In the genomic region with DNA sequence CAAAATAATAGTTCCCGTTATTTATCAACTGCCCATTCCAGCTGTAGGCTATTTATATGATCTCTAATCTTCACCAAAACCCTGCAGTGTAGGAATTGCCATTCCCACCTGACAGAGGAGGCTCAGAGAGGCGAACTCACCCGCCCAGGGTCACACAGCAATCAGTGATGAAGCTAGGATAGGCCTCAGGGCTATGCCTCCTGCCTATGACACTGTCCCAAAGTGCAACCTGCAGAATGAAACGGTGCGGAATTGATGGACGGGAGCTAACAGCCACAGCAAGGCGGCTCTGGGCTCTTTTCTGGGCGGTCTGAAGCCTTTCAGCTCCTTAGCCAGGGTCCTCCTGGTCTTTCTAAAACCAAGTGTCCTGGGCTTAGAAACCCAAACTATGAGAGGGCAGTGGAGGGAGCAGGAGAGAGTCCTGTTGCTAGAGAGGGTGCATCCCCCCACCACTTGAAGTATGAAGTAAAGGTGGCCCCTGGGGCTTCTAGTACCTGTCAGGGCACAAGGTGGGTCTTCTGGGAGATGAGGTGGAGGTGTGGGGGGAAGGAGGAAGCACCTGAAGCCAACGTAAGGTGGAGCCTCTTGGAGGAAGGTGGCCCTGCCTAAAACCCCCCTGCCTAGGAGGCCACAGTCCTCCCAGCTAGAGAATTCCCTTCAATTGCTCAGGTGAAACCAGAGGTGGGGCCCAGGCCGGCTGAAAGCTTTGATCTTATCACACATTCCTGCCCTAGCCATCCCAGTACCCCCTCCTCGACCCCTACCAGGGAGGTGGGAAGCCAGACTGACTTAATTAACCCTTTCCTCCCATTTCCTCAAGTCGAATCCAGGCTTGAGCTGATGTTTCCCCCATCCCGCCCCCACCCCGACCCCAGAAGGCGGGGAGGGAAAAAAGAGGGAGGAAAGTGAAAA, we compare ENCODE assay signal across 15 cellular contexts. TPM values are rescaled to one million over a fixed set of nuclear protein-coding genes. Genes with fewer than 3 reads are reported as not detected.
A peak's percentile ranks its signal among the peaks of the same experiment; 100 is the strongest.
DNase-seq lines count a peak whose midpoint lies in the region; ATAC-seq, FAIRE-seq and TF ChIP-seq lines count a peak whose summit lies in the region.
"Had no signal": no experiment of that assay in that cellular context is flagged by ENCODE, and none has a peak within 500 bp of the region (broad histone marks: within the 10 kb centered on the region; RNA-seq: fewer than 3 reads in every experiment).

No MANE protein-coding gene starts in this region.

- no peak for TF ChIP-seq CTCF in A549 (IDR thresholded peaks at IDR 0.05)
- TF ChIP-seq CTCF in RWPE1 (conservative IDR thresholded peaks at IDR 0.05; ENCODE audit: low read depth) = no peak

- no peak for TF ChIP-seq EP300 in A549 (IDR thresholded peaks at IDR 0.05)

- TF ChIP-seq RAD21 in A549 (conservative IDR thresholded peaks at IDR 0.05 in 1 of 2, IDR thresholded peaks at IDR 0.05 in 1 of 2) = no peak

- ATAC-seq in A549 (no peak; a peak in 1 of 6 replicates), HG03432 (IDR thresholded peaks at IDR 0.05; ENCODE audit: unreplicated experiment) (no peak)
- ATAC-seq: activated CD8-positive, alpha-beta T cell treated with anti-CD3 and anti-CD28 coated beads for 36 hours; left lobe of liver; PC-3 had no signal

- H3K4me3 ChIP-seq in A549 (no peak overlapping the region), iPS-20b (ENCODE audit: low read length) (peak overlapping the region; percentile 28; the same call in 1 of the 2 replicates)

- WGBS in A549 (ENCODE audit: missing lambda C conversion rate) = 67% methylated on average over 7 of the region's 15 CpGs

- H3K9me3 ChIP-seq in A549 (no peaks in the 10 kb centered on the region), iPS-20b (ENCODE audit: insufficient read depth, low read depth, low read length) (no peaks in the 10 kb centered on the region)

- DNase-seq in A549 (ENCODE audit: low read depth in 1 of 2, low spot score in 1 of 2) (no peak), RWPE1 (ENCODE audit: low spot score) (no peak), renal cortical epithelial cell (ENCODE audit: low read depth) (peak; percentile 55), pons (ENCODE audit: low spot score) (no peak), SHP77 treated with DMSO at 0.1 percent for 48 hours (lab: John Stamatoyannopoulos, UW) (no peak), cortex of kidney (lab: John Stamatoyannopoulos, UW) (no peak)
- DNase-seq: activated CD8-positive, alpha-beta T cell treated with anti-CD3 and anti-CD28 coated beads for 36 hours; activated naive CD4-positive, alpha-beta T cell treated with anti-CD3 and anti-CD28 coated beads, Interleukin-2, amount 10 ng/mL, durations not matched to agents 7 days and 5 days; DMS79 treated with DMSO at 0.1 percent for 48 hours; PC-3 had no signal

- POLR2A ChIA-PET in A549 (lab: Yijun Ruan, JAX) = no interaction called here
- POLR2A ChIA-PET in RWPE1 (lab: Yijun Ruan, JAX; ENCODE audit: low non-redundant PET) = no interaction called here

- H3K4me1 ChIP-seq in A549 = peaks cover 89% of the 10 kb centered on the region
- H3K4me1 ChIP-seq in iPS-20b (ENCODE audit: insufficient read depth, low read length) = peaks cover 32% of the 10 kb centered on the region

- peak overlapping the region; percentile 59 for H3K4me2 ChIP-seq in A549

- H3K27ac ChIP-seq in A549 (peak overlapping the region; percentile 65 to 82), RWPE1 (peak overlapping the region; percentile 68; the same call in 1 of the 2 replicates), iPS-20b (ENCODE audit: low read length) (peak overlapping the region; percentile 67)
- H3K27ac ChIP-seq: parathyroid adenoma had no signal

- peak overlapping the region; percentile 54 for H3K9ac ChIP-seq in iPS-20b (ENCODE audit: low read depth, low read length)
- H3K9ac ChIP-seq: parathyroid adenoma had no signal

- no peaks in the 10 kb centered on the region for H3K36me3 ChIP-seq in iPS-20b (ENCODE audit: insufficient read depth, low read depth, low read length)

- no peak for FAIRE-seq in A549 (lab: Jason Lieb, UNC)

- no peaks in the 10 kb centered on the region for H3K27me3 ChIP-seq in iPS-20b (ENCODE audit: insufficient read depth, low read length)

- no peak for TF ChIP-seq POLR2A in A549 (IDR thresholded peaks at IDR 0.05; ENCODE audit: low read length)

- CTCF ChIA-PET in A549 (lab: Yijun Ruan, JAX) = interaction anchor here (1.4 to 1.5 kb wide), 2 partner anchors 14 to 18 kb away, joined by 4 read pairs; no protein-coding TSS in a partner anchor
- CTCF ChIA-PET in RWPE1 (lab: Yijun Ruan, JAX) = interaction anchor here (0.5 to 0.9 kb wide), 5 partner anchors 25 to 665 kb away, joined by 3 to 5 read pairs (median 3); no protein-coding TSS in a partner anchor

TF ChIP-seq in A549, 52 proteins besides CTCF, POLR2A, EP300 and RAD21:
- TF ChIP-seq FOSL2 (IDR thresholded peaks at IDR 0.05) (no peak), FOSL2 (CRISPR knock-in tag; IDR thresholded peaks at IDR 0.05) (no peak), RARB (CRISPR knock-in tag; IDR thresholded peaks at IDR 0.05) (no peak), ZFP36 (IDR thresholded peaks at IDR 0.05; ENCODE audit: borderline replicate concordance, partially characterized antibody) (peak; percentile 40)

RNA-seq across cellular contexts. Expression of gene HSPG2, which starts 14.8 kb away (rescaled TPM):
- polyA plus RNA-seq in A549 (2011; rRNA removed) (7.0 and 8.3 TPM in 2 replicates), A549 (2017; fragmentation: RNase III; extraction: RNeasy Plus Mini Kit Qiagen cat#74134 plus additional on column Dnase treatment) (42.7 to 51.6 TPM (median 43.5 TPM) in 3 replicates)
- polyA plus RNA-seq in A549 (2012; cell fraction: cytosol; rRNA removed) = 26.3 and 36.6 TPM in 2 replicates
- 187 and 265 TPM in 2 replicates for polyA plus RNA-seq in A549 (2012; cell fraction: nucleus; rRNA removed)
- 16.1 and 26.1 TPM in 2 replicates for polyA minus RNA-seq in A549 (2011; rRNA and poly(A)+ RNA removed)
- total RNA-seq in renal cortical epithelial cell = 219 and 912 TPM in 2 replicates

RNA-seq across cellular contexts. Expression of gene CELA3B, which starts 54.5 kb away (rescaled TPM):
- polyA plus RNA-seq in A549 (2011; rRNA removed) (not detected in 2 replicates), A549 (2017; fragmentation: RNase III; extraction: RNeasy Plus Mini Kit Qiagen cat#74134 plus additional on column Dnase treatment) (not detected in 3 replicates)
- not detected in 2 replicates for polyA plus RNA-seq in A549 (2012; cell fraction: cytosol; rRNA removed)
- polyA plus RNA-seq in A549 (2012; cell fraction: nucleus; rRNA removed) = not detected in 2 replicates
- not detected in 2 replicates for polyA minus RNA-seq in A549 (2011; rRNA and poly(A)+ RNA removed)
- not detected in 2 replicates for total RNA-seq in renal cortical epithelial cell
- total RNA-seq: activated CD8-positive, alpha-beta T cell treated with anti-CD3 and anti-CD28 coated beads for 36 hours; PC-3; subcutaneous adipose tissue had no signal
